Comparison of ENCODE assay signal across 17 cellular contexts in genomic region chr7:141609566-141609965, GRCh38. TPM values are rescaled to one million over a fixed set of nuclear protein-coding genes. Genes with fewer than 3 reads are reported as not detected.
A peak's percentile ranks its signal among the peaks of the same experiment; 100 is the strongest.
DNase-seq lines count a peak whose midpoint lies in the region; ATAC-seq and TF ChIP-seq lines count a peak whose summit lies in the region.
"Had no signal": no experiment of that assay in that cellular context is flagged by ENCODE, and none has a peak within 500 bp of the region (broad histone marks: within the 10 kb centered on the region; RNA-seq: fewer than 3 reads in every experiment).

No MANE protein-coding gene starts in this region.

- no peak overlapping the region for H3K14ac ChIP-seq in H9 (ENCODE audit: insufficient read depth, low read length)

- H3K27ac Mint-ChIP-seq in H9 (peak overlapping the region in 1 of 3 experiments; percentile 42; a peak in 2 of 7 replicates), WTC11 (peak overlapping the region; percentile 95)
- H3K27ac Mint-ChIP-seq: B cell; CD8-positive, alpha-beta T cell; IgD-negative memory B cell had no signal

- no peaks in the 10 kb centered on the region for H3K23me2 ChIP-seq in H9 (ENCODE audit: insufficient read length, low read depth, low read length, poor library complexity, severe bottlenecking)

- H3K4me3 Mint-ChIP-seq in H9 (no peak overlapping the region), WTC11 (no peak overlapping the region)
- H3K4me3 Mint-ChIP-seq: B cell; CD8-positive, alpha-beta T cell; IgD-negative memory B cell had no signal

- no peak overlapping the region for H2BK15ac ChIP-seq in H9 (ENCODE audit: low read depth, low read length)

- no peak overlapping the region for H3K18ac ChIP-seq in H9 (ENCODE audit: insufficient read length, low read depth, low read length)

- no peaks in the 10 kb centered on the region for H3K79me1 ChIP-seq in H9 (ENCODE audit: insufficient read depth, low read depth, low read length, poor library complexity, severe bottlenecking)

- H3K36me3 Mint-ChIP-seq in H9 (ENCODE audit: insufficient read depth in 1 of 3, low read depth in 3 of 3): peaks cover 26 to 36% (median 32%) of the 10 kb centered on the region in 3 experiments
- peaks cover 40% of the 10 kb centered on the region for H3K36me3 Mint-ChIP-seq in WTC11

- H4K91ac ChIP-seq in H9 (ENCODE audit: insufficient read length, low read depth, low read length): no peak overlapping the region

- no peaks in the 10 kb centered on the region for H3K79me2 ChIP-seq in H9 (ENCODE audit: insufficient read depth, low read length)

- peaks cover 8% of the 10 kb centered on the region for H3K9me3 ChIP-seq in H9 (ENCODE audit: control insufficient read depth, low read depth, low read length)
- H3K9me3 ChIP-seq: BLaER1 treated with 17β-estradiol and CSF1 and Interleukin-3, amounts not matched to agents 10 nM and 100 nM had no signal

- no peak overlapping the region for H2AFZ ChIP-seq in H9 (ENCODE audit: low read length)

- H3K27me3 Mint-ChIP-seq in H9 (ENCODE audit: low read depth): no peaks in the 10 kb centered on the region
- H3K27me3 Mint-ChIP-seq in WTC11 (ENCODE audit: low read depth): no peaks in the 10 kb centered on the region
- H3K27me3 Mint-ChIP-seq: B cell, IgD-negative memory B cell had no signal

- H2BK20ac ChIP-seq in H9 (ENCODE audit: low read depth, low read length, poor library complexity, severe bottlenecking): no peak overlapping the region

- POLR2A ChIA-PET in WTC11 (lab: Charles Lee): no interaction called here

- H3K4me1 Mint-ChIP-seq in H9 (peaks cover 8 to 9% of the 10 kb centered on the region in 2 experiments), WTC11 (peaks cover 20% of the 10 kb centered on the region)
- H3K4me1 Mint-ChIP-seq: B cell, IgD-negative memory B cell had no signal

- H3K4me2 ChIP-seq in H9 (ENCODE audit: insufficient read depth, insufficient read length, low read length): no peak overlapping the region
- H3K4me2 ChIP-seq: BLaER1 treated with 17β-estradiol and CSF1 and Interleukin-3, amounts not matched to agents 10 nM and 100 nM had no signal

- no peak overlapping the region for H3K23ac ChIP-seq in H9 (ENCODE audit: insufficient read length, low read depth, low read length)

- no peak overlapping the region for H3K9ac ChIP-seq in H9 (ENCODE audit: extremely low read depth, insufficient read length, low read length)
- H3K9ac ChIP-seq: BLaER1 treated with 17β-estradiol and CSF1 and Interleukin-3, amounts not matched to agents 10 nM and 100 nM had no signal

- H4K5ac ChIP-seq in H9 (ENCODE audit: insufficient read length, low read depth, low read length): no peak overlapping the region

- no peaks in the 10 kb centered on the region for H3K27me3 ChIP-seq in H9 (ENCODE audit: insufficient read depth, low read length)
- H3K27me3 ChIP-seq: BLaER1 treated with 17β-estradiol and CSF1 and Interleukin-3, amounts not matched to agents 10 nM and 100 nM had no signal

- H3K9me3 Mint-ChIP-seq in H9: no peaks in the 10 kb centered on the region; a peak in 1 of 5 replicates
- peaks cover 21% of the 10 kb centered on the region for H3K9me3 Mint-ChIP-seq in WTC11
- H3K9me3 Mint-ChIP-seq: CD8-positive, alpha-beta T cell had no signal

- H4K20me1 ChIP-seq in H9 (ENCODE audit: control insufficient read depth, insufficient read depth, insufficient read length): no peaks in the 10 kb centered on the region
- H4K20me1 ChIP-seq: BLaER1 treated with 17β-estradiol and CSF1 and Interleukin-3, amounts not matched to agents 10 nM and 100 nM had no signal

- CTCF ChIA-PET in WTC11 (lab: Charles Lee): interaction anchor here (1.2 to 1.7 kb wide), 2 partner anchors 40 to 240 kb away, joined by 5 read pairs; no protein-coding TSS in a partner anchor

- no CpG with 5 or more reads among the region's 3 CpGs for WGBS in H9 (ENCODE audit: extremely low coverage, insufficient read length, low lambda C conversion rate)

- no peak overlapping the region for H3K27ac ChIP-seq in H9 (ENCODE audit: insufficient read length, low read depth, low read length)
- H3K27ac ChIP-seq: BLaER1 treated with 17β-estradiol and CSF1 and Interleukin-3, amounts not matched to agents 10 nM and 100 nM had no signal

- no peak for TF ChIP-seq CTCF in H9 (conservative IDR thresholded peaks at IDR 0.05)
- no peak for TF ChIP-seq CTCF in WTC11 (IDR thresholded peaks at IDR 0.05)

- no peak overlapping the region for H3K56ac ChIP-seq in H9 (ENCODE audit: insufficient read length, low read depth, low read length)

- H2BK5ac ChIP-seq in H9 (ENCODE audit: insufficient read length, low read length): no peak overlapping the region

- H2BK12ac ChIP-seq in H9 (ENCODE audit: insufficient read length, low read depth, low read length): no peak overlapping the region

- H3K4ac ChIP-seq in H9 (ENCODE audit: low read depth, low read length): no peak overlapping the region

- ATAC-seq in WTC11 (peak; percentile 99), HG02588 (IDR thresholded peaks at IDR 0.05; ENCODE audit: unreplicated experiment) (no peak)
- ATAC-seq: CD8-positive, alpha-beta T cell; HepG2 had no signal

- DNase-seq in H9 (peak; percentile 68), WTC11 (ENCODE audit: low spot score) (peak; percentile 37), iPS DF 19.7 (ENCODE audit: low read depth, low spot score) (peak; percentile 75), iPS-NIHi7 (ENCODE audit: extremely low spot score) (peak; percentile 20), germinal center (ENCODE audit: low spot score) (no peak), NCI-H1092 treated with DMSO at 0.1 percent for 48 hours (lab: John Stamatoyannopoulos, UW) (no peak), putamen (ENCODE audit: low spot score) (no peak)
- DNase-seq: Calu3; CD8-positive, alpha-beta T cell; DMS79 treated with DMSO at 0.1 percent for 48 hours; GF-D8; KBM-7 had no signal

- H2BK120ac ChIP-seq in H9 (ENCODE audit: low read depth, low read length, poor library complexity, severe bottlenecking): no peak overlapping the region

- no peak overlapping the region for H2AK5ac ChIP-seq in H9 (ENCODE audit: insufficient read length, low read length)

- no peak overlapping the region for H4K8ac ChIP-seq in H9 (replicated peaks; ENCODE audit: insufficient read length, low read depth, low read length)

- H3T11ph ChIP-seq in H9 (ENCODE audit: low read length): no peak overlapping the region

- H3K4me1 ChIP-seq in H9 (ENCODE audit: insufficient read depth, low read length): no peaks in the 10 kb centered on the region
- H3K4me1 ChIP-seq: BLaER1 treated with 17β-estradiol and CSF1 and Interleukin-3, amounts not matched to agents 10 nM and 100 nM had no signal

TF ChIP-seq in WTC11, 78 proteins besides CTCF, POLR2A, EP300 and RAD21:
- TF ChIP-seq TEAD1 (CRISPR knock-in tag; IDR thresholded peaks at IDR 0.05) (peak; percentile 23; the same call in 1 of the 2 replicates), ZMAT4 (CRISPR knock-in tag; IDR thresholded peaks at IDR 0.05) (no peak)

RNA-seq across cellular contexts. Expression of gene AGK, which starts 58.4 kb away (rescaled TPM):
- total RNA-seq in H9 (2021) (30.6 and 35.1 TPM in 2 replicates), WTC11 (2021) (32.2 to 43.0 TPM (median 37.4 TPM) in 3 replicates)

Comparison
In these comparisons a context has a peak if more than half of its experiments do, and no peak if none do; other contexts are left out.
1. DNase-seq: peak in H9 (single experiment), WTC11 (single experiment), iPS DF 19.7 (single experiment) and iPS-NIHi7 (single experiment); none in germinal center (single experiment), NCI-H1092 treated with DMSO at 0.1 percent for 48 hours (single experiment) and putamen (single experiment).